17 cellular contexts compared by ENCODE assay signal in genomic region chr4:4820739-4821138, GRCh38. TPM values are rescaled to one million over a fixed set of nuclear protein-coding genes. Genes with fewer than 3 reads are reported as not detected.
A peak's percentile ranks its signal among the peaks of the same experiment; 100 is the strongest.
DNase-seq lines count a peak whose midpoint lies in the region; ATAC-seq, FAIRE-seq and TF ChIP-seq lines count a peak whose summit lies in the region.
"Had no signal": no experiment of that assay in that cellular context is flagged by ENCODE, and none has a peak within 500 bp of the region (broad histone marks: within the 10 kb centered on the region; RNA-seq: fewer than 3 reads in every experiment).

No MANE protein-coding gene starts in this region.

- H3K4me3 ChIP-seq in HepG2 (replicated peaks in 1 of 3; ENCODE audit: insufficient read depth in 1 of 3, low read depth in 2 of 3, low read length in 3 of 3) (no peak overlapping the region), right lobe of liver (no peak overlapping the region), dorsolateral prefrontal cortex (peak overlapping the region in 1 of 59 donors; percentile 33), mesodermal cell (ENCODE audit: extremely low read depth, insufficient read depth, low read length, poor library complexity, severe bottlenecking) (no peak overlapping the region)
- H3K4me3 ChIP-seq: BLaER1, GM12878 had no signal

- in situ Hi-C loops in HepG2 (cut with HindIII; ENCODE audit: extremely low pct_ligation_motif_present, low pct_unique_long_range_greater_than_20kb): no loop called here

- H3K79me2 ChIP-seq in HepG2 (ENCODE audit: insufficient read depth, low read length): no peaks in the 10 kb centered on the region

- no peak for TF ChIP-seq CTCF in HepG2 (CRISPR knock-in tag; IDR thresholded peaks at IDR 0.05)
- no peak for TF ChIP-seq CTCF in right lobe of liver (IDR thresholded peaks at IDR 0.05)
- no peak for TF ChIP-seq CTCF in dorsolateral prefrontal cortex (IDR thresholded peaks at IDR 0.05 in 54 of 56, conservative IDR thresholded peaks at IDR 0.05 in 2 of 56; ENCODE audit: low read depth in 1 of 56, partially characterized antibody in 56 of 56)

- no peak for TF ChIP-seq EP300 in HepG2 (IDR thresholded peaks at IDR 0.05; ENCODE audit: low read depth in 2 of 2, low read length in 2 of 2)
- TF ChIP-seq EP300 in HepG2 (CRISPR knock-in tag; IDR thresholded peaks at IDR 0.05; ENCODE audit: borderline replicate concordance): no peak

- peaks cover 8% of the 10 kb centered on the region for H3K9me3 ChIP-seq in HepG2 (ENCODE audit: low read length)
- no peaks in the 10 kb centered on the region for H3K9me3 ChIP-seq in right lobe of liver
- peaks cover 10% of the 10 kb centered on the region for H3K9me3 ChIP-seq in mesodermal cell (ENCODE audit: control insufficient read depth, low read length)

- H3K27ac ChIP-seq in HepG2 (ENCODE audit: extremely low read length, insufficient read depth, low read length) (peak overlapping the region; percentile 66), right lobe of liver (no peak overlapping the region), dorsolateral prefrontal cortex (peak overlapping the region in 51 of 59 donors; percentile 14 to 89 (median 68)), mesodermal cell (ENCODE audit: low read depth, low read length, severe bottlenecking) (peak overlapping the region; percentile 57)
- H3K27ac ChIP-seq: BLaER1 had no signal

- H3K9ac ChIP-seq in HepG2 (ENCODE audit: insufficient read depth, low read depth, low read length): no peak overlapping the region; the same call in 1 of the 2 replicates
- H3K9ac ChIP-seq: BLaER1 had no signal

- intact Hi-C loops in HepG2 (cut with micrococcal nuclease; ENCODE audit: unreplicated experiment) (no loop called here), right lobe of liver (cut with DNase I) (no loop called here), dorsolateral prefrontal cortex (cut with DNase I) (loop anchor here in 1 of 2 donors (2.0 kb wide), 1 partner anchor 60 kb away; no protein-coding TSS in a partner anchor)

- peak overlapping the region; percentile 39; the same call in 1 of the 2 replicates for H3K4me2 ChIP-seq in HepG2 (ENCODE audit: low read depth, low read length)
- H3K4me2 ChIP-seq: BLaER1 had no signal

- H3K4me1 ChIP-seq in HepG2 (ENCODE audit: insufficient read depth, low read length) (peaks cover 64% of the 10 kb centered on the region), right lobe of liver (no peaks in the 10 kb centered on the region), mesodermal cell (ENCODE audit: control insufficient read depth, insufficient read depth, low read length, poor library complexity, severe bottlenecking) (no peaks in the 10 kb centered on the region)

- H3K36me3 ChIP-seq in HepG2 (replicated peaks in 1 of 2; ENCODE audit: control insufficient read depth in 1 of 2, insufficient read depth in 2 of 2, low read length in 2 of 2) (no peaks in the 10 kb centered on the region), right lobe of liver (no peaks in the 10 kb centered on the region), mesodermal cell (ENCODE audit: control insufficient read depth, insufficient read depth, low read length) (no peaks in the 10 kb centered on the region)
- H3K36me3 ChIP-seq: BLaER1 had no signal

- TF ChIP-seq RAD21 in HepG2 (CRISPR knock-in tag; IDR thresholded peaks at IDR 0.05): no peak

- CTCF ChIA-PET in HepG2 (lab: Yijun Ruan, JAX; ENCODE audit: low intra/inter-chr PET ratio, low total read pairs): no interaction called here

- peak; percentile 18 for DNase-seq in HepG2 (ENCODE audit: low spot score)
- no peak for DNase-seq in right lobe of liver
- no peak for DNase-seq in dorsolateral prefrontal cortex
- DNase-seq in CD1c-positive myeloid dendritic cell (ENCODE audit: extremely low spot score): no peak
- no peak for DNase-seq in stimulated activated CD4-positive, alpha-beta T cell treated with anti-CD3 and anti-CD28 coated beads, Interleukin-2, amount 100 ng/mL, for 24 hours
- no peak for DNase-seq in NCI-H345 (lab: John Stamatoyannopoulos, UW)
- DNase-seq: 8988T; AML-193; CD4-positive, CD25-positive, alpha-beta regulatory T cell; DMS53; GOT3; H9 had no signal

- H4K20me1 ChIP-seq in HepG2 (ENCODE audit: insufficient read depth, low read length): no peaks in the 10 kb centered on the region
- H4K20me1 ChIP-seq: BLaER1 had no signal

- no peak overlapping the region for H2AFZ ChIP-seq in HepG2 (ENCODE audit: low read length)

- H3K27me3 ChIP-seq in HepG2 (ENCODE audit: control insufficient read depth in 1 of 2, insufficient read depth in 2 of 2, low read length in 2 of 2): no peaks in the 10 kb centered on the region
- H3K27me3 ChIP-seq in right lobe of liver: no peaks in the 10 kb centered on the region
- H3K27me3 ChIP-seq in dorsolateral prefrontal cortex: no peaks in the 10 kb centered on the region
- H3K27me3 ChIP-seq: BLaER1 had no signal

- no TSS peak for BruUV-seq in HepG2 (replicated peaks; lab: Mats Ljungman, UMichigan)

- no peak for FAIRE-seq in HepG2 (lab: Jason Lieb, UNC)
- FAIRE-seq: GM12878, GM18507 had no signal

- ATAC-seq in HepG2 (peak; percentile 61), right lobe of liver (no peak), GM21528 (IDR thresholded peaks at IDR 0.05; ENCODE audit: low FRiP score, unreplicated experiment) (no peak)
- ATAC-seq: GM12878 had no signal

- POLR2A ChIA-PET in HepG2 (lab: Yijun Ruan, JAX): interaction anchor here (0.7 to 2.4 kb wide), 4 partner anchors 39 to 179 kb away, joined by 3 to 11 read pairs (median 4); partner anchors contain the start of gene MSX1

- TF ChIP-seq POLR2A in HepG2 (IDR thresholded peaks at IDR 0.05; ENCODE audit: insufficient read depth in 1 of 2, low read depth in 2 of 2, low read length in 2 of 2) (no peak), right lobe of liver (IDR thresholded peaks at IDR 0.05) (no peak)

- 57% methylated on average over 1 of the region's 3 CpGs for WGBS in HepG2 (ENCODE audit: low lambda C conversion rate)
- 40% methylated on average over 1 of the region's 3 CpGs for WGBS in right lobe of liver (ENCODE audit: insufficient coverage, low coverage, low lambda C conversion rate, missing lambda C conversion rate)
- WGBS in mesodermal cell (ENCODE audit: insufficient coverage in 2 of 2), 2 experiments: 83 to 92% methylated on average over 3 of the region's 3 CpGs

TF ChIP-seq in HepG2, 621 proteins besides CTCF, POLR2A, EP300 and RAD21 (continues in another document):
- TF ChIP-seq ZBTB20 (CRISPR knock-in tag; IDR thresholded peaks at IDR 0.05; ENCODE audit: borderline replicate concordance, low read depth): no peak
- no peak for TF ChIP-seq HOXD1 (CRISPR knock-in tag; IDR thresholded peaks at IDR 0.05)
- TF ChIP-seq PHF20 (CRISPR knock-in tag; IDR thresholded peaks at IDR 0.05): no peak
- 0 out of 2 replicates have a peak, but pooled peaks have one; percentile 42 for TF ChIP-seq SALL1 (CRISPR knock-in tag; IDR thresholded peaks at IDR 0.05)
- TF ChIP-seq, protein P1, sequence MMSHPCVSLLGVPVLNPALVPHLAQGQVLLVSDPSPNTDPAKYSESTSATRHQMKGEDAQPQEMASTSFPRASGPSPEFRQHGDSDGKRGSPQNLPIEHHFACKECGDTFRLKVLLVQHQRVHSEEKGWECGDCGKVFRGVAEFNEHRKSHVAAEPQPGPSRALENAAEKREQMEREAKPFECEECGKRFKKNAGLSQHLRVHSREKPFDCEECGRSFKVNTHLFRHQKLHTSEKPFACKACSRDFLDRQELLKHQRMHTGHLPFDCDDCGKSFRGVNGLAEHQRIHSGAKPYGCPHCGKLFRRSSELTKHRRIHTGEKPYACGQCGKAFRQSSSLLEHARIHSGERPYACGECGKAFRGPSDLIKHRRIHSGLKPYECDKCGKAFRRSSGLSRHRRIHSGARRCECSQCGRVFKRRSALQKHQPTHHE (CRISPR knock-in tag; IDR thresholded peaks at IDR 0.05; ENCODE audit: borderline replicate concordance): no peak
- TF ChIP-seq PRMT3 (CRISPR knock-in tag; IDR thresholded peaks at IDR 0.05; ENCODE audit: borderline replicate concordance, low read depth): no peak

RNA-seq across cellular contexts. Expression of gene MSX1, which starts 38.7 kb away (rescaled TPM):
- total RNA-seq in HepG2 (2016; rRNA removed; fragmentation: Illumina TruSeq; extraction: Trizol) (13.8 and 14.9 TPM in 2 replicates), right lobe of liver (under 1 TPM; 0.15 to 0.62 (median 0.31) TPM), dorsolateral prefrontal cortex (10 to 100 TPM in 28 of 120 experiments, 1 to 10 TPM in 92; 1.9 to 28.3 (median 6.8) TPM)
- 6.3 and 10.9 TPM in 2 replicates for total RNA-seq in HepG2 (2016; cell fraction: cytosol; rRNA removed; fragmentation: Illumina TruSeq; extraction: Trizol; ENCODE audit: low read depth)
- 14.0 and 15.0 TPM in 2 replicates for total RNA-seq in HepG2 (2016; cell fraction: insoluble cytoplasmic fraction; rRNA removed; fragmentation: Illumina TruSeq; extraction: Trizol)
- 19.1 and 23.9 TPM in 2 replicates for total RNA-seq in HepG2 (2016; cell fraction: membrane; rRNA removed; fragmentation: Illumina TruSeq; extraction: Trizol)
- total RNA-seq in HepG2 (2016; cell fraction: nucleus; rRNA removed; fragmentation: Illumina TruSeq; extraction: Trizol): 5.4 and 9.8 TPM in 2 replicates
- 12.1 and 15.2 TPM in 2 replicates for polyA plus RNA-seq in HepG2 (2011; rRNA removed)
- 8.4 and 14.6 TPM in 2 replicates for polyA plus RNA-seq in HepG2 (2011; cell fraction: cytosol; rRNA removed)
- 17.5 and 22.0 TPM in 2 replicates for polyA plus RNA-seq in HepG2 (2011; cell fraction: nucleus; rRNA removed)
- 8.0 and 8.9 TPM in 2 replicates for polyA plus RNA-seq in HepG2 (2012)
- 8.3 and 12.3 TPM in 2 replicates for polyA plus RNA-seq in HepG2 (2016; cell fraction: cytosol; fragmentation: Illumina TruSeq; extraction: Trizol; ENCODE audit: low read depth)
- polyA plus RNA-seq in HepG2 (2016; cell fraction: insoluble cytoplasmic fraction; fragmentation: Illumina TruSeq; extraction: Trizol; ENCODE audit: low read depth): 16.8 and 17.9 TPM in 2 replicates
- polyA plus RNA-seq in HepG2 (2016; cell fraction: membrane; fragmentation: Illumina TruSeq; extraction: Trizol; ENCODE audit: low read depth): 19.5 and 22.1 TPM in 2 replicates
- polyA plus RNA-seq in HepG2 (2016; cell fraction: nucleus; fragmentation: Illumina TruSeq; extraction: Trizol; ENCODE audit: insufficient read depth, low read depth): 13.8 and 15.1 TPM in 2 replicates
- polyA minus RNA-seq in HepG2 (2011; rRNA and poly(A)+ RNA removed; ENCODE audit: low replicate concordance): 0.58 and 6.7 TPM in 2 replicates
- polyA minus RNA-seq in HepG2 (2011; cell fraction: cytosol; rRNA and poly(A)+ RNA removed): 3.3 and 5.9 TPM in 2 replicates
- 3.1 and 4.0 TPM in 2 replicates for polyA minus RNA-seq in HepG2 (2011; cell fraction: nucleus; rRNA and poly(A)+ RNA removed)
- polyA plus RNA-seq in mesodermal cell (2013, experiment 1 of 2): 168 TPM
- polyA plus RNA-seq in mesodermal cell (2013, experiment 2 of 2): 152 TPM
- total RNA-seq: H9 had no signal

Comparison
In these comparisons a context has a peak if more than half of its experiments do, and no peak if none do; other contexts are left out.
1. H3K27ac ChIP-seq: peak in HepG2 (single experiment), dorsolateral prefrontal cortex (51 of 59) and mesodermal cell (single experiment); none in right lobe of liver (0 of 3).